8 cellular contexts compared by ENCODE assay signal in genomic region chr1:20634594-20635084, GRCh38. TPM values are rescaled to one million over a fixed set of nuclear protein-coding genes. Genes with fewer than 3 reads are reported as not detected.
DNase-seq lines count a peak whose midpoint lies in the region; ATAC-seq and TF ChIP-seq lines count a peak whose summit lies in the region.

No MANE protein-coding gene starts in this region.

- H3K36me3 ChIP-seq in gastroesophageal sphincter (peaks cover 0 to 35% of the 10 kb centered on the region in 2 donors), osteoblast (ENCODE audit: insufficient read depth, low read length) (peaks cover 20% of the 10 kb centered on the region)

- H3K27ac ChIP-seq in gastroesophageal sphincter (peak overlapping the region in 3 of 4 donors; percentile 93 to 97 (median 94)), osteoblast (ENCODE audit: low read depth, low read length) (no peak overlapping the region)

- TF ChIP-seq CTCF in gastroesophageal sphincter (IDR thresholded peaks at IDR 0.05) (no peak), osteoblast (IDR thresholded peaks at IDR 0.05; ENCODE audit: extremely low read depth, low read depth, low read length) (no peak)

- H3K27me3 Mint-ChIP-seq in activated T-cell treated with anti-CD3 and anti-CD28 coated beads, Interleukin-2, amount 50 U/mL, for 72 hours (ENCODE audit: low read depth): no peaks in the 10 kb centered on the region

- no peak for TF ChIP-seq EP300 in gastroesophageal sphincter (IDR thresholded peaks at IDR 0.05)

- H4K20me1 ChIP-seq in osteoblast (ENCODE audit: insufficient read depth, low read length): peaks cover 23% of the 10 kb centered on the region

- no peak for TF ChIP-seq POLR2A in gastroesophageal sphincter (IDR thresholded peaks at IDR 0.05)
- TF ChIP-seq POLR2A in GM18505 (IDR thresholded peaks at IDR 0.05; ENCODE audit: borderline replicate concordance, extremely low read depth, insufficient read depth, insufficient read length): no peak

- no peaks in the 10 kb centered on the region for H3K27me3 ChIP-seq in gastroesophageal sphincter
- H3K27me3 ChIP-seq in osteoblast (ENCODE audit: insufficient read depth, low read length): no peaks in the 10 kb centered on the region

- H3K4me1 Mint-ChIP-seq in activated T-cell treated with anti-CD3 and anti-CD28 coated beads, Interleukin-2, amount 50 U/mL, for 72 hours (ENCODE audit: low read depth): peaks cover 12% of the 10 kb centered on the region

- DNase-seq in NCI-H1092 treated with DMSO at 0.1 percent for 48 hours (lab: John Stamatoyannopoulos, UW) (peak; percentile 18), NCI-H1092 (lab: John Stamatoyannopoulos, UW) (no peak), NCI-H2107 treated with DMSO at 0.1 percent for 48 hours (lab: John Stamatoyannopoulos, UW; ENCODE audit: unreplicated experiment) (peak; percentile 77), osteoblast (ENCODE audit: insufficient read length, low spot score, missing footprints) (peak; percentile 84)
- DNase-seq in activated T-cell treated with anti-CD3 and anti-CD28 coated beads, Interleukin-2, amount 50 U/mL, for 72 hours: peak; percentile 30

- peak overlapping the region; percentile 79 to 97 for H3K4me3 Mint-ChIP-seq in activated T-cell treated with anti-CD3 and anti-CD28 coated beads, Interleukin-2, amount 50 U/mL, for 72 hours

- H3K36me3 Mint-ChIP-seq in activated T-cell treated with anti-CD3 and anti-CD28 coated beads, Interleukin-2, amount 50 U/mL, for 72 hours (ENCODE audit: insufficient read depth in 2 of 2): no peaks in the 10 kb centered on the region

- peak overlapping the region; percentile 92 to 98 for H3K4me3 ChIP-seq in gastroesophageal sphincter
- H3K4me3 ChIP-seq in osteoblast (ENCODE audit: insufficient read depth, low read length): peak overlapping the region; percentile 93

- peak; percentile 42 for ATAC-seq in activated T-cell treated with anti-CD3 and anti-CD28 coated beads, Interleukin-2, amount 50 U/mL, for 72 hours (replicated peaks in 1 of 2)
- ATAC-seq in gastroesophageal sphincter (no peak), GM18505 (IDR thresholded peaks at IDR 0.05; ENCODE audit: unreplicated experiment) (no peak), GM21825 (IDR thresholded peaks at IDR 0.05; ENCODE audit: unreplicated experiment) (no peak)

- 10 to 12% methylated on average over 4 of the region's 4 CpGs for WGBS in gastroesophageal sphincter (ENCODE audit: low coverage in 1 of 2), 2 donors

- H3K9me3 ChIP-seq in gastroesophageal sphincter: no peaks in the 10 kb centered on the region
- H3K9me3 ChIP-seq in osteoblast (ENCODE audit: low read depth, low read length): no peaks in the 10 kb centered on the region

- H3K4me2 ChIP-seq in osteoblast (ENCODE audit: insufficient read depth, low read length): peak overlapping the region; percentile 99

- H3K27ac Mint-ChIP-seq in activated T-cell treated with anti-CD3 and anti-CD28 coated beads, Interleukin-2, amount 50 U/mL, for 72 hours: peak overlapping the region; percentile 82

- no peaks in the 10 kb centered on the region for H3K9me3 Mint-ChIP-seq in activated T-cell treated with anti-CD3 and anti-CD28 coated beads, Interleukin-2, amount 50 U/mL, for 72 hours

- H3K79me2 ChIP-seq in osteoblast (ENCODE audit: insufficient read depth, low read length): peaks cover 19% of the 10 kb centered on the region

- peaks cover 2 to 41% (median 10%) of the 10 kb centered on the region in 3 donors for H3K4me1 ChIP-seq in gastroesophageal sphincter
- H3K4me1 ChIP-seq in osteoblast (ENCODE audit: insufficient read depth, low read length): peaks cover 17% of the 10 kb centered on the region

- H2AFZ ChIP-seq in osteoblast (ENCODE audit: low read length): peak overlapping the region; percentile 45

RNA-seq across cellular contexts. Expression of gene PINK1, which starts 1.4 kb away (rescaled TPM):
- total RNA-seq in activated T-cell treated with anti-CD3 and anti-CD28 coated beads, Interleukin-2, amount 50 U/mL, for 72 hours: 1 to 10 TPM; 8.3 to 9.0 TPM
- total RNA-seq in gastroesophageal sphincter: 100 to 1,000 TPM; 148 to 269 (median 203) TPM
- total RNA-seq in osteoblast: 73.1 and 79.3 TPM in 2 replicates

RNA-seq across cellular contexts. Expression of gene DDOST, which starts 26.5 kb away (rescaled TPM):
- total RNA-seq in activated T-cell treated with anti-CD3 and anti-CD28 coated beads, Interleukin-2, amount 50 U/mL, for 72 hours: 100 to 1,000 TPM; 159 to 175 TPM
- total RNA-seq in gastroesophageal sphincter: 100 to 1,000 TPM in 3 of 4 donors, 10 to 100 TPM in 1; 83.4 to 116 (median 110) TPM
- total RNA-seq in osteoblast: 291 and 293 TPM in 2 replicates

RNA-seq across cellular contexts. Expression of gene CDA, which starts 45.7 kb away (rescaled TPM):
- total RNA-seq in activated T-cell treated with anti-CD3 and anti-CD28 coated beads, Interleukin-2, amount 50 U/mL, for 72 hours: not detected
- total RNA-seq in gastroesophageal sphincter (1 to 10 TPM in 2 of 4 donors, under 1 TPM in 1, not detected in 1; 0.96 to 4.3 (median 3.1) TPM), osteoblast (0.59 and 1.1 TPM in 2 replicates)

Comparison
In these comparisons a context has a peak if more than half of its experiments do, and no peak if none do; other contexts are left out.
1. ATAC-seq: peak in activated T-cell treated with anti-CD3 and anti-CD28 coated beads, Interleukin-2, amount 50 U/mL, for 72 hours (2 of 2); none in gastroesophageal sphincter (single experiment), GM18505 (single experiment) and GM21825 (single experiment).